ENCODE assay signal across 26 cellular contexts in genomic region chr15:90025461-90026033, GRCh38.
"Had no signal": no experiment of that assay in that cellular context is flagged by ENCODE, and none has a peak within 500 bp of the region (broad histone marks: within the 10 kb centered on the region; RNA-seq: fewer than 3 reads in every experiment).

No MANE protein-coding gene starts in this region.

- H3K27me3 ChIP-seq: breast epithelium, foreskin keratinocyte, left lung, neural progenitor cell, thyroid gland, upper lobe of right lung had no signal

- H3K4me3 ChIP-seq: breast epithelium, coronary artery, left lung, lung, neural progenitor cell, prostate gland, thyroid gland, upper lobe of right lung had no signal

- H3K27me3 Mint-ChIP-seq: activated naive CD8-positive, alpha-beta T cell; activated T-cell treated with anti-CD3 and anti-CD28 coated beads, Interleukin-2, amount 50 U/mL, for 24 hours; naive thymus-derived CD8-positive, alpha-beta T cell; stimulated activated naive CD8-positive, alpha-beta T cell treated with anti-CD3 and anti-CD28 coated beads, Interleukin-15, Interleukin-2, amounts not matched to agents 100 ng/mL and 50 ng/mL, for 24 hours had no signal

- H3K36me3 ChIP-seq: breast epithelium, left lung, neural progenitor cell, prostate gland, thyroid gland, upper lobe of right lung had no signal

- H3K4me1 ChIP-seq: breast epithelium, neural progenitor cell, prostate gland had no signal

- DNase-seq: activated CD4-positive, alpha-beta T cell treated with anti-CD3 and anti-CD28 coated beads, Interleukin-2, amount 50 U/mL, for 4 hours; activated CD8-positive, alpha-beta memory T cell treated with anti-CD3 and anti-CD28 coated beads for 24 hours; activated CD8-positive, alpha-beta memory T cell treated with anti-CD3 and anti-CD28 coated beads, Interleukin-2, amount 50 U/mL, for 4 hours; activated naive CD4-positive, alpha-beta T cell; activated T-cell treated with anti-CD3 and anti-CD28 coated beads, Interleukin-2, amount 50 U/mL, for 24 hours; cerebellar nuclear complex; foreskin keratinocyte; glutamatergic neuron; hippocampal formation; kidney glomerular epithelial cell; naive thymus-derived CD8-positive, alpha-beta T cell; stimulated activated CD4-positive, alpha-beta T cell treated with anti-CD3 and anti-CD28 coated beads, Interleukin-4, amount 100 ng/mL, for 4 hours; substantia nigra; T-helper 9 cell; thyroid gland; upper lobe of right lung had no signal

- H3K27ac Mint-ChIP-seq: activated naive CD8-positive, alpha-beta T cell; activated T-cell treated with anti-CD3 and anti-CD28 coated beads, Interleukin-2, amount 50 U/mL, for 24 hours; activated T-helper 2 cell treated with anti-CD3 and anti-CD28 coated beads, Interferon-gamma antibody, Interleukin-2, Interleukin-4, amounts not matched to agents 10 μg/mL and 5 μg/mL and 100 μg/mL, durations not matched to agents 14 hours and 24 hours and 36 hours; mesothelial cell of epicardium; stimulated activated naive CD8-positive, alpha-beta T cell treated with anti-CD3 and anti-CD28 coated beads, Interleukin-15, Interleukin-2, amounts not matched to agents 100 ng/mL and 50 ng/mL, for 24 hours had no signal

- H3K27ac ChIP-seq: breast epithelium, coronary artery, foreskin keratinocyte, neural progenitor cell, prostate gland, thyroid gland, upper lobe of right lung had no signal

- H3K9me3 Mint-ChIP-seq: activated T-cell treated with anti-CD3 and anti-CD28 coated beads, Interleukin-2, amount 50 U/mL, for 24 hours; activated T-helper 2 cell treated with anti-CD3 and anti-CD28 coated beads, Interferon-gamma antibody, Interleukin-2, Interleukin-4, amounts not matched to agents 10 μg/mL and 5 μg/mL and 100 μg/mL, durations not matched to agents 14 hours and 24 hours and 36 hours; mesothelial cell of epicardium; stimulated activated naive CD8-positive, alpha-beta T cell treated with anti-CD3 and anti-CD28 coated beads, Interleukin-15, Interleukin-2, amounts not matched to agents 100 ng/mL and 50 ng/mL, for 24 hours had no signal

- H3K4me3 Mint-ChIP-seq: activated naive CD8-positive, alpha-beta T cell; activated T-cell treated with anti-CD3 and anti-CD28 coated beads, Interleukin-2, amount 50 U/mL, for 24 hours; mesothelial cell of epicardium; naive thymus-derived CD8-positive, alpha-beta T cell; neural progenitor cell; stimulated activated naive CD8-positive, alpha-beta T cell treated with anti-CD3 and anti-CD28 coated beads, Interleukin-15, Interleukin-2, amounts not matched to agents 100 ng/mL and 50 ng/mL, for 24 hours had no signal

- ATAC-seq: foreskin keratinocyte; left lung; naive thymus-derived CD8-positive, alpha-beta T cell; upper lobe of right lung had no signal

- H3K9ac ChIP-seq: neural progenitor cell had no signal

- H3K9me3 ChIP-seq: breast epithelium, left lung, prostate gland, thyroid gland, upper lobe of right lung had no signal
